Comparison of ENCODE assay signal across 35 cellular contexts in genomic region chr7:99606531-99606930, GRCh38. TPM values are rescaled to one million over a fixed set of nuclear protein-coding genes. Genes with fewer than 3 reads are reported as not detected.
"Had no signal": no experiment of that assay in that cellular context is flagged by ENCODE, and none has a peak within 500 bp of the region (broad histone marks: within the 10 kb centered on the region; RNA-seq: fewer than 3 reads in every experiment).

No MANE protein-coding gene starts in this region.

- H3K27me3 Mint-ChIP-seq: activated CD4-positive, alpha-beta T cell treated with anti-CD3 and anti-CD28 coated beads for 36 hours; activated CD4-positive, alpha-beta T cell treated with anti-CD3 and anti-CD28 coated beads, Interleukin-2, amount 10 ng/mL, durations not matched to agents 7 days and 5 days; activated CD8-positive, alpha-beta memory T cell treated with anti-CD3 and anti-CD28 coated beads, Interleukin-2, amount 10 ng/mL, durations not matched to agents 7 days and 5 days; activated naive CD8-positive, alpha-beta T cell treated with anti-CD3 and anti-CD28 coated beads for 36 hours; activated T-cell treated with anti-CD3 and anti-CD28 coated beads, Interleukin-2, amount 50 U/mL, for 24 hours; activated T-helper 17 cell treated with anti-CD3 and anti-CD28 coated beads, Interleukin-2, amount 50 U/mL, for 72 hours had no signal

- H3K4me1 Mint-ChIP-seq: activated CD4-positive, alpha-beta memory T cell treated with anti-CD3 and anti-CD28 coated beads, Interleukin-2, amount 10 ng/mL, durations not matched to agents 7 days and 5 days; activated CD4-positive, alpha-beta T cell treated with anti-CD3 and anti-CD28 coated beads for 36 hours; activated T-helper 17 cell treated with anti-CD3 and anti-CD28 coated beads, Interleukin-2, amount 50 U/mL, for 72 hours had no signal

- H3K36me3 Mint-ChIP-seq: activated CD8-positive, alpha-beta memory T cell treated with anti-CD3 and anti-CD28 coated beads, Interleukin-2, amount 10 ng/mL, durations not matched to agents 7 days and 5 days; activated naive CD4-positive, alpha-beta T cell treated with anti-CD3 and anti-CD28 coated beads, Interleukin-2, amount 50 U/mL, for 72 hours; activated naive CD8-positive, alpha-beta T cell treated with anti-CD3 and anti-CD28 coated beads for 36 hours had no signal

- H3K9me3 Mint-ChIP-seq: activated CD4-positive, alpha-beta memory T cell treated with anti-CD3 and anti-CD28 coated beads, Interleukin-2, amount 10 ng/mL, durations not matched to agents 7 days and 5 days; activated CD4-positive, alpha-beta T cell treated with anti-CD3 and anti-CD28 coated beads, Interleukin-2, amount 10 ng/mL, durations not matched to agents 7 days and 5 days; activated naive CD4-positive, alpha-beta T cell treated with anti-CD3 and anti-CD28 coated beads for 36 hours; activated naive CD4-positive, alpha-beta T cell treated with anti-CD3 and anti-CD28 coated beads, Interleukin-2, amount 50 U/mL, for 72 hours; activated naive CD8-positive, alpha-beta T cell treated with anti-CD3 and anti-CD28 coated beads for 36 hours; activated T-cell treated with anti-CD3 and anti-CD28 coated beads, Interleukin-2, amount 50 U/mL, for 24 hours; activated T-cell treated with anti-CD3 and anti-CD28 coated beads, Interleukin-2, amount 50 U/mL, for 72 hours; activated T-helper 1 cell treated with anti-CD3 and anti-CD28 coated beads, Interleukin-12 subunit alpha, Interleukin-12 subunit beta, Interleukin-2, Interleukin-4 antibody, amounts not matched to agents 30 ng/mL and 10 ng/mL and 1 ng/mL, durations not matched to agents 14 hours and 24 hours and 36 hours; activated T-helper 17 cell treated with anti-CD3 and anti-CD28 coated beads, Interleukin-2, amount 50 U/mL, for 72 hours; T-helper 1 cell treated with Interleukin-12 subunit alpha and Interleukin-12 subunit beta and Interleukin-4 antibody, amounts not matched to agents 30 μg/mL and 1 μg/mL, for 36 hours; T-helper 2 cell treated with Interferon-gamma antibody and Interleukin-4, amounts not matched to agents 5 μg/mL and 100 μg/mL, for 36 hours had no signal

- H3K27ac Mint-ChIP-seq: activated CD4-positive, alpha-beta memory T cell treated with anti-CD3 and anti-CD28 coated beads, Interleukin-2, amount 10 ng/mL, durations not matched to agents 7 days and 5 days; activated CD4-positive, alpha-beta T cell treated with anti-CD3 and anti-CD28 coated beads for 36 hours; activated CD4-positive, alpha-beta T cell treated with anti-CD3 and anti-CD28 coated beads, Interleukin-2, amount 10 ng/mL, durations not matched to agents 7 days and 5 days; activated CD8-positive, alpha-beta memory T cell treated with anti-CD3 and anti-CD28 coated beads, Interleukin-2, amount 10 ng/mL, durations not matched to agents 7 days and 5 days; activated CD8-positive, alpha-beta T cell treated with anti-CD3 and anti-CD28 coated beads, Interleukin-2, amount 10 ng/mL, durations not matched to agents 7 days and 5 days; activated naive CD4-positive, alpha-beta T cell treated with anti-CD3 and anti-CD28 coated beads for 36 hours; activated naive CD4-positive, alpha-beta T cell treated with anti-CD3 and anti-CD28 coated beads, Interleukin-2, amount 50 U/mL, for 72 hours; activated naive CD8-positive, alpha-beta T cell treated with anti-CD3 and anti-CD28 coated beads for 36 hours; activated T-cell treated with anti-CD3 and anti-CD28 coated beads, Interleukin-2, amount 50 U/mL, for 24 hours; activated T-cell treated with anti-CD3 and anti-CD28 coated beads, Interleukin-2, amount 50 U/mL, for 72 hours; activated T-helper 1 cell treated with anti-CD3 and anti-CD28 coated beads, Interleukin-12 subunit alpha, Interleukin-12 subunit beta, Interleukin-2, Interleukin-4 antibody, amounts not matched to agents 30 ng/mL and 10 ng/mL and 1 ng/mL, durations not matched to agents 14 hours and 24 hours and 36 hours; activated T-helper 17 cell treated with anti-CD3 and anti-CD28 coated beads, Interleukin-2, amount 50 U/mL, for 72 hours; T-helper 1 cell treated with Interleukin-12 subunit alpha and Interleukin-12 subunit beta and Interleukin-4 antibody, amounts not matched to agents 30 μg/mL and 1 μg/mL, for 36 hours; T-helper 2 cell treated with Interferon-gamma antibody and Interleukin-4, amounts not matched to agents 5 μg/mL and 100 μg/mL, for 36 hours had no signal

- DNase-seq: activated CD4-positive, alpha-beta memory T cell treated with anti-CD3 and anti-CD28 coated beads, Interleukin-2, amount 10 ng/mL, durations not matched to agents 7 days and 5 days; activated CD4-positive, alpha-beta T cell treated with anti-CD3 and anti-CD28 coated beads for 1 hour; activated CD4-positive, alpha-beta T cell treated with anti-CD3 and anti-CD28 coated beads for 36 hours; activated CD4-positive, alpha-beta T cell treated with anti-CD3 and anti-CD28 coated beads for 48 hours; activated CD4-positive, alpha-beta T cell treated with anti-CD3 and anti-CD28 coated beads, Interleukin-2, amount 10 ng/mL, durations not matched to agents 7 days and 5 days; activated CD4-positive, alpha-beta T cell treated with anti-CD3 and anti-CD28 coated beads, Interleukin-2, amount 50 U/mL, for 48 hours; activated CD4-positive, CD25-positive, alpha-beta regulatory T cell; activated CD8-positive, alpha-beta memory T cell treated with anti-CD3 and anti-CD28 coated beads for 24 hours; activated CD8-positive, alpha-beta memory T cell treated with anti-CD3 and anti-CD28 coated beads, Interleukin-2, amount 10 ng/mL, durations not matched to agents 7 days and 5 days; activated CD8-positive, alpha-beta memory T cell treated with anti-CD3 and anti-CD28 coated beads, Interleukin-2, amount 50 U/mL, for 48 hours; activated CD8-positive, alpha-beta T cell treated with anti-CD3 and anti-CD28 coated beads, Interleukin-2, amount 10 ng/mL, durations not matched to agents 7 days and 5 days; activated effector memory CD4-positive, alpha-beta T cell treated with anti-CD3 and anti-CD28 coated beads, Interleukin-2, amount 50 U/mL, for 16 hours; activated gamma-delta T cell treated with Interleukin-2 at 50 U/mL for 16 hours; activated naive CD4-positive, alpha-beta T cell; activated naive CD4-positive, alpha-beta T cell treated with anti-CD3 and anti-CD28 coated beads for 36 hours; activated naive CD4-positive, alpha-beta T cell treated with anti-CD3 and anti-CD28 coated beads, Interleukin-2, amount 50 U/mL, for 16 hours; activated naive CD8-positive, alpha-beta T cell treated with anti-CD3 and anti-CD28 coated beads for 36 hours; activated T-cell treated with anti-CD3 and anti-CD28 coated beads, Interleukin-2, amount 50 U/mL, for 24 hours; activated T-cell treated with anti-CD3 and anti-CD28 coated beads, Interleukin-2, amount 50 U/mL, for 72 hours; adrenal gland; amniotic stem cell; aorta; body of pancreas; brain microvascular endothelial cell; central memory CD4-positive, alpha-beta T cell; T-helper 1 cell; T-helper 2 cell; T-helper 9 cell had no signal

- H3K4me3 Mint-ChIP-seq: activated CD4-positive, alpha-beta memory T cell treated with anti-CD3 and anti-CD28 coated beads, Interleukin-2, amount 10 ng/mL, durations not matched to agents 7 days and 5 days; activated CD4-positive, alpha-beta T cell treated with anti-CD3 and anti-CD28 coated beads for 36 hours; activated CD4-positive, alpha-beta T cell treated with anti-CD3 and anti-CD28 coated beads, Interleukin-2, amount 10 ng/mL, durations not matched to agents 7 days and 5 days; activated CD8-positive, alpha-beta memory T cell treated with anti-CD3 and anti-CD28 coated beads, Interleukin-2, amount 10 ng/mL, durations not matched to agents 7 days and 5 days; activated CD8-positive, alpha-beta T cell treated with anti-CD3 and anti-CD28 coated beads, Interleukin-2, amount 10 ng/mL, durations not matched to agents 7 days and 5 days; activated naive CD4-positive, alpha-beta T cell treated with anti-CD3 and anti-CD28 coated beads for 36 hours; activated naive CD8-positive, alpha-beta T cell treated with anti-CD3 and anti-CD28 coated beads for 36 hours; activated T-cell treated with anti-CD3 and anti-CD28 coated beads, Interleukin-2, amount 50 U/mL, for 24 hours; activated T-cell treated with anti-CD3 and anti-CD28 coated beads, Interleukin-2, amount 50 U/mL, for 72 hours; activated T-helper 1 cell treated with anti-CD3 and anti-CD28 coated beads, Interleukin-12 subunit alpha, Interleukin-12 subunit beta, Interleukin-2, Interleukin-4 antibody, amounts not matched to agents 30 ng/mL and 10 ng/mL and 1 ng/mL, durations not matched to agents 14 hours and 24 hours and 36 hours; activated T-helper 17 cell treated with anti-CD3 and anti-CD28 coated beads, Interleukin-2, amount 50 U/mL, for 72 hours; T-helper 1 cell treated with Interleukin-12 subunit alpha and Interleukin-12 subunit beta and Interleukin-4 antibody, amounts not matched to agents 30 μg/mL and 1 μg/mL, for 36 hours; T-helper 2 cell treated with Interferon-gamma antibody and Interleukin-4, amounts not matched to agents 5 μg/mL and 100 μg/mL, for 36 hours had no signal

- ATAC-seq: activated CD4-positive, alpha-beta T cell treated with anti-CD3 and anti-CD28 coated beads for 36 hours; activated CD4-positive, CD25-positive, alpha-beta regulatory T cell treated with anti-CD3 and anti-CD28 coated beads, Interleukin-2, amount 50 U/mL, for 24 hours; activated CD8-positive, alpha-beta memory T cell treated with anti-CD3 and anti-CD28 coated beads, Interleukin-2, amount 10 ng/mL, durations not matched to agents 7 days and 5 days; activated CD8-positive, alpha-beta T cell treated with anti-CD3 and anti-CD28 coated beads, Interleukin-2, amount 10 ng/mL, durations not matched to agents 7 days and 5 days; activated naive CD4-positive, alpha-beta T cell treated with anti-CD3 and anti-CD28 coated beads, Interleukin-2, amount 50 U/mL, for 72 hours; activated T-cell treated with anti-CD3 and anti-CD28 coated beads, Interleukin-2, amount 50 U/mL, for 72 hours; activated T-helper 17 cell treated with anti-CD3 and anti-CD28 coated beads, Interleukin-2, amount 50 U/mL, for 72 hours; body of pancreas had no signal

RNA-seq across cellular contexts. Expression of gene TMEM225B, which starts 8.5 kb away (rescaled TPM):
- total RNA-seq: cardiac septum had no signal
